17 cellular contexts compared by ENCODE assay signal in genomic region chr6:170062209-170062903, GRCh38.
DNase-seq lines count a peak whose midpoint lies in the region; ATAC-seq and TF ChIP-seq lines count a peak whose summit lies in the region.
"Had no signal": no experiment of that assay in that cellular context is flagged by ENCODE, and none has a peak within 500 bp of the region (broad histone marks: within the 10 kb centered on the region; RNA-seq: fewer than 3 reads in every experiment).

No MANE protein-coding gene starts in this region.

- H3K27ac ChIP-seq in Panc1 (ENCODE audit: low read length) (no peak overlapping the region), endodermal cell (ENCODE audit: low read depth, low read length) (no peak overlapping the region), suprapubic skin (no peak overlapping the region)
- H3K27ac ChIP-seq: esophagus squamous epithelium, RWPE1 had no signal

- no peaks in the 10 kb centered on the region for H3K36me3 ChIP-seq in Panc1 (ENCODE audit: control insufficient read depth, insufficient read depth, low read length)
- no peaks in the 10 kb centered on the region for H3K36me3 ChIP-seq in endodermal cell (ENCODE audit: control insufficient read depth, insufficient read depth, low read length)
- H3K36me3 ChIP-seq in suprapubic skin = no peaks in the 10 kb centered on the region
- H3K36me3 ChIP-seq: esophagus squamous epithelium had no signal

- no peak for TF ChIP-seq POLR2A in suprapubic skin (IDR thresholded peaks at IDR 0.05)

- H3K9me3 Mint-ChIP-seq in endodermal cell = peaks cover 3% of the 10 kb centered on the region
- no peaks in the 10 kb centered on the region for H3K9me3 Mint-ChIP-seq in nephron progenitor cell
- H3K9me3 Mint-ChIP-seq: activated naive CD4-positive, alpha-beta T cell treated with anti-CD3 and anti-CD28 coated beads, Interleukin-2, amount 10 ng/mL, durations not matched to agents 7 days and 5 days; activated T-cell treated with anti-CD3 and anti-CD28 coated beads, Interleukin-2, amount 50 U/mL, for 24 hours; CD8-positive, alpha-beta memory T cell had no signal

- peaks cover 2% of the 10 kb centered on the region for H3K27me3 Mint-ChIP-seq in endodermal cell (ENCODE audit: insufficient read depth)
- H3K27me3 Mint-ChIP-seq in nephron progenitor cell (ENCODE audit: low read depth, poor library complexity) = peaks cover 20% of the 10 kb centered on the region
- H3K27me3 Mint-ChIP-seq: activated T-cell treated with anti-CD3 and anti-CD28 coated beads, Interleukin-2, amount 50 U/mL, for 24 hours had no signal

- no peaks in the 10 kb centered on the region for H3K9me3 ChIP-seq in Panc1 (ENCODE audit: control insufficient read depth, insufficient read depth, low read depth, low read length)
- no peaks in the 10 kb centered on the region for H3K9me3 ChIP-seq in endodermal cell (ENCODE audit: control insufficient read depth, low read length)
- no peaks in the 10 kb centered on the region for H3K9me3 ChIP-seq in suprapubic skin
- H3K9me3 ChIP-seq: esophagus squamous epithelium had no signal

- no peak overlapping the region for H3K4me3 ChIP-seq in Panc1 (ENCODE audit: low read depth in 2 of 2, low read length in 2 of 2)
- no peak overlapping the region for H3K4me3 ChIP-seq in endodermal cell (ENCODE audit: low read length)
- no peak overlapping the region for H3K4me3 ChIP-seq in suprapubic skin
- H3K4me3 ChIP-seq: esophagus squamous epithelium had no signal

- DNase-seq in Panc1 (ENCODE audit: low read depth, low spot score) (no peak), endodermal cell (peak; percentile 45), nephron progenitor cell (no peak), suprapubic skin (ENCODE audit: low spot score in 2 of 2) (peak; percentile 50 to 70), kidney glomerular epithelial cell (lab: John Stamatoyannopoulos, UW) (no peak), NCI-H345 (lab: John Stamatoyannopoulos, UW) (no peak)
- DNase-seq: activated naive CD4-positive, alpha-beta T cell treated with anti-CD3 and anti-CD28 coated beads, Interleukin-2, amount 10 ng/mL, durations not matched to agents 7 days and 5 days; CD8-positive, alpha-beta memory T cell; effector CD8-positive, alpha-beta T cell; esophagus squamous epithelium; midbrain; NCI-H1048; NCI-H524 had no signal

- POLR2A ChIA-PET in Panc1 (lab: Charles Lee) = no interaction called here

- TF ChIP-seq EP300 in suprapubic skin (IDR thresholded peaks at IDR 0.05) = no peak

- CTCF ChIA-PET in Panc1 (lab: Charles Lee) = no interaction called here

- TF ChIP-seq CTCF in Panc1 (IDR thresholded peaks at IDR 0.05) = no peak
- TF ChIP-seq CTCF in endodermal cell (conservative IDR thresholded peaks at IDR 0.05) = no peak
- no peak for TF ChIP-seq CTCF in nephron progenitor cell (IDR thresholded peaks at IDR 0.05)
- no peak for TF ChIP-seq CTCF in suprapubic skin (IDR thresholded peaks at IDR 0.05)

- H3K36me3 Mint-ChIP-seq in endodermal cell (ENCODE audit: low read depth) = no peaks in the 10 kb centered on the region
- no peaks in the 10 kb centered on the region for H3K36me3 Mint-ChIP-seq in nephron progenitor cell (ENCODE audit: low read depth)
- H3K36me3 Mint-ChIP-seq: activated naive CD4-positive, alpha-beta T cell treated with anti-CD3 and anti-CD28 coated beads, Interleukin-2, amount 10 ng/mL, durations not matched to agents 7 days and 5 days; CD8-positive, alpha-beta memory T cell had no signal

- ATAC-seq in Panc1 (peak; percentile 40; the same call in 1 of the 2 replicates), GM21717 (IDR thresholded peaks at IDR 0.05; ENCODE audit: unreplicated experiment) (no peak)

- no TSS peak for BruUV-seq in Panc1 (replicated peaks; lab: Mats Ljungman, UMichigan)

- H3K4me3 Mint-ChIP-seq in endodermal cell = no peak overlapping the region
- no peak overlapping the region for H3K4me3 Mint-ChIP-seq in nephron progenitor cell
- H3K4me3 Mint-ChIP-seq: activated naive CD4-positive, alpha-beta T cell treated with anti-CD3 and anti-CD28 coated beads, Interleukin-2, amount 10 ng/mL, durations not matched to agents 7 days and 5 days; activated T-cell treated with anti-CD3 and anti-CD28 coated beads, Interleukin-2, amount 50 U/mL, for 24 hours; CD8-positive, alpha-beta memory T cell; nephron had no signal

- H3K4me1 Mint-ChIP-seq in endodermal cell = peaks cover 4% of the 10 kb centered on the region
- H3K4me1 Mint-ChIP-seq in nephron progenitor cell = peaks cover 48% of the 10 kb centered on the region
- H3K4me1 Mint-ChIP-seq: activated naive CD4-positive, alpha-beta T cell treated with anti-CD3 and anti-CD28 coated beads, Interleukin-2, amount 10 ng/mL, durations not matched to agents 7 days and 5 days; CD8-positive, alpha-beta memory T cell had no signal

- in situ Hi-C loops in Panc1 (cut with HindIII; ENCODE audit: low pct_unique_long_range_greater_than_20kb, low sequenced_read_pairs) = no loop called here

- no peak overlapping the region for H3K9ac ChIP-seq in endodermal cell (ENCODE audit: extremely low read depth, low read length, poor library complexity, severe bottlenecking)

- H3K27ac Mint-ChIP-seq in endodermal cell (no peak overlapping the region), nephron progenitor cell (peak overlapping the region; percentile 54)
- H3K27ac Mint-ChIP-seq: activated naive CD4-positive, alpha-beta T cell treated with anti-CD3 and anti-CD28 coated beads, Interleukin-2, amount 10 ng/mL, durations not matched to agents 7 days and 5 days; activated T-cell treated with anti-CD3 and anti-CD28 coated beads, Interleukin-2, amount 50 U/mL, for 24 hours; CD8-positive, alpha-beta memory T cell; nephron had no signal

- H3K4me1 ChIP-seq in Panc1 (ENCODE audit: control insufficient read depth, insufficient read depth, low read length) = no peaks in the 10 kb centered on the region; the same call in 1 of the 2 replicates
- no peaks in the 10 kb centered on the region for H3K4me1 ChIP-seq in endodermal cell (ENCODE audit: control insufficient read depth, insufficient read depth, low read length)
- no peaks in the 10 kb centered on the region for H3K4me1 ChIP-seq in suprapubic skin

- intact Hi-C loops in Panc1 (cut with micrococcal nuclease; ENCODE audit: unreplicated experiment) = no loop called here

- H3K27me3 ChIP-seq in Panc1 (ENCODE audit: control insufficient read depth, insufficient read depth, low read length) = no peaks in the 10 kb centered on the region
- no peaks in the 10 kb centered on the region for H3K27me3 ChIP-seq in endodermal cell (ENCODE audit: control insufficient read depth, insufficient read depth, low read length, poor library complexity, severe bottlenecking)
- no peaks in the 10 kb centered on the region for H3K27me3 ChIP-seq in suprapubic skin

- 93 to 94% methylated on average over 13 to 15 of the region's 15 CpGs for WGBS in endodermal cell (ENCODE audit: insufficient coverage in 1 of 2, insufficient read length in 1 of 2), 2 experiments
- whole genome bisulfite sequencing in suprapubic skin = 81% methylated on average over 10 of the region's 15 CpGs

Comparison
In these comparisons a context has a peak if more than half of its experiments do, and no peak if none do; other contexts are left out.
1. DNase-seq: peak in endodermal cell (single experiment) and suprapubic skin (2 of 2); none in Panc1 (single experiment), nephron progenitor cell (single experiment), kidney glomerular epithelial cell (single experiment) and NCI-H345 (single experiment).